ENCODE assay signal across 18 cellular contexts in the genomic region with DNA sequence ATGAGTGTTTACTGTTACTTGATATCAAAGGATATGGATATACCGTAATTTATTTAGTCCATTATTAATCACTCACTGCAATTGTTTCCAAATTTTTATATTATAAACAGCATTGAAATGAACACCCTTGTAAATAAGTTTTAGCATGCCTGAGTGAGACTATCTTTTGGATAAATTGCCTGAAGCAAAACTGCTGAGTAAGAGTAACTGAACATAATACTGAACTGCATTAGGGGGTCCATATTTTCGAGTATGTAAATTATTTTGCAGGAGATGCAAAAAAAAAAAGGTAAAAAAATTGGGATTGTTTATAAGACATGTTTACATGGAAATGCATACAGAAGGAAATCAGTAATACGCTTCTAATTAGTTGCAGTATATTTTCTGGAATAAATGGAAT.
"Had no signal": no experiment of that assay in that cellular context is flagged by ENCODE, and none has a peak within 500 bp of the region (broad histone marks: within the 10 kb centered on the region; RNA-seq: fewer than 3 reads in every experiment).

No MANE protein-coding gene starts in this region.

- ATAC-seq: foreskin keratinocyte, gastroesophageal sphincter, heart left ventricle, left cardiac atrium, left lung, left ventricle myocardium superior, lower lobe of right lung, mucosa of descending colon had no signal

- DNase-seq: dermis blood vessel endothelial cell; dorsolateral prefrontal cortex; effector CD4-positive, alpha-beta T cell; effector memory CD4-positive, alpha-beta T cell; foreskin keratinocyte; heart left ventricle; hippocampal formation; left cardiac atrium; left lung; left ventricle myocardium superior; lower lobe of right lung; mesenchymal stem cell; mucosa of descending colon; naive B cell had no signal

- H3K4me3 ChIP-seq: coronary artery, dorsolateral prefrontal cortex, esophagus muscularis mucosa, gastroesophageal sphincter, heart left ventricle, left lung, lower lobe of right lung, mucosa of descending colon had no signal

- H3K27ac ChIP-seq: esophagus muscularis mucosa, foreskin keratinocyte, gastroesophageal sphincter, heart left ventricle, left lung, lower lobe of right lung had no signal

- H3K4me3 Mint-ChIP-seq: mesothelial cell of epicardium had no signal

- H3K4me1 ChIP-seq: foreskin keratinocyte had no signal

- H3K27ac Mint-ChIP-seq: mesothelial cell of epicardium, naive B cell had no signal

- H3K27me3 ChIP-seq: dorsolateral prefrontal cortex, esophagus muscularis mucosa, foreskin keratinocyte, gastroesophageal sphincter, heart left ventricle, left lung had no signal

- H3K27me3 Mint-ChIP-seq: naive B cell had no signal
